Comparison of ENCODE assay signal across 23 cellular contexts in the genomic region with DNA sequence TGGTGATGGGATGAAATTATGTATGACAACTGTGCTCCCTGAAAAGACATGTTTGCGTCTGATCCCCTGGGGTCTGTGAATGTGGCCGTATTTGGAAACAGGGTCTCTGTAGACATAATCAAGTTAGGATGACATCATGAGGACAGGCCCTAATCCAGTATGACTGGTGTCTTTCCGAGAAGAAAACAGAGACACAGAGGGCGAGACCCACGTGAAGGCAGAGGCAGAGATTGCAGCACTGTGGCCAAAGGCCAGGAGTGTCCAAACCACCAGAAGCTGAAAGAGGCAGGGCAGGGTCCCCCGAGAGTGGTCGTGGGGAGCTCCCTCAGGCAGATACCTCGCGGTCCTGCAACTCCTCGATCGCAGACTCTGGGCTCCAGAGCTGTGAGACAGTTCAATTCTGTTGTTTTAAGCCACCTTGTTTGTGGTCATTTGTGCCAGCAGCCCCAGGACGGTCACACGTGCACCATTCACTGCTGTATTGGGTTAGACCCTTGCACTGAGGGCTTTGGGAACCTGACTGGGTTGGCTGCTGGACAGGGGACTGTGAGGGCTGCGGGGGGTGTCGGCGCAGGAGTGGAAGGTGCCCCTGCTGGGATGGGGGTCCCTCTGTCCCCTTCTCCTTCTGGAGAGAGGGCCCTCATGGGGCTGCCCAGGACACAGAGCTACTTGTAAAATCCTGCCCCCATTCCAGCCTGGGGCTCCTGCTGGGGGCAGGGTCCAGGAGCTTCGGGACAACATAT. TPM values are rescaled to one million over a fixed set of nuclear protein-coding genes. Genes with fewer than 3 reads are reported as not detected.
DNase-seq lines count a peak whose midpoint lies in the region; ATAC-seq and TF ChIP-seq lines count a peak whose summit lies in the region.
"Had no signal": no experiment of that assay in that cellular context is flagged by ENCODE, and none has a peak within 500 bp of the region (broad histone marks: within the 10 kb centered on the region; RNA-seq: fewer than 3 reads in every experiment).

No MANE protein-coding gene starts in this region.

- H3K4me3 ChIP-seq in BLaER1 treated with 17β-estradiol and CSF1 and Interleukin-3, amounts not matched to agents 10 nM and 100 nM = no peak overlapping the region
- H3K4me3 ChIP-seq in SU-DHL-6 (ENCODE audit: insufficient read depth, low read length, poor library complexity, severe bottlenecking) = no peak overlapping the region
- H3K4me3 ChIP-seq in gastroesophageal sphincter = no peak overlapping the region
- no peak overlapping the region for H3K4me3 ChIP-seq in skeletal muscle satellite cell (ENCODE audit: low read length)
- H3K4me3 ChIP-seq: spleen had no signal

- peaks cover 6% of the 10 kb centered on the region for H3F3A ChIP-seq in SU-DHL-6 (ENCODE audit: insufficient read depth)

- H3K36me3 Mint-ChIP-seq in T-helper 17 cell (ENCODE audit: low read depth) = no peaks in the 10 kb centered on the region
- H3K36me3 Mint-ChIP-seq in stimulated activated effector memory CD8-positive, alpha-beta T cell treated with anti-CD3 and anti-CD28 coated beads, Interleukin-12 subunit alpha, Interleukin-12 subunit beta, amount 100 ng/mL, for 72 hours = peaks cover 42% of the 10 kb centered on the region
- H3K36me3 Mint-ChIP-seq: IgD-negative memory B cell; naive thymus-derived CD8-positive, alpha-beta T cell had no signal

- no peak for TF ChIP-seq CTCF in SU-DHL-6 (IDR thresholded peaks at IDR 0.05; ENCODE audit: insufficient read depth, low read length, poor library complexity, severe bottlenecking)
- no peak for TF ChIP-seq CTCF in gastroesophageal sphincter (IDR thresholded peaks at IDR 0.05)

- no peak overlapping the region for H3K27ac Mint-ChIP-seq in T-helper 17 cell
- no peak overlapping the region for H3K27ac Mint-ChIP-seq in stimulated activated effector memory CD8-positive, alpha-beta T cell treated with anti-CD3 and anti-CD28 coated beads, Interleukin-12 subunit alpha, Interleukin-12 subunit beta, amount 100 ng/mL, for 72 hours

- peak; percentile 24 for ATAC-seq in gastroesophageal sphincter
- ATAC-seq in T-helper 17 cell = no peak
- ATAC-seq in stimulated activated effector memory CD8-positive, alpha-beta T cell treated with anti-CD3 and anti-CD28 coated beads, Interleukin-12 subunit alpha, Interleukin-12 subunit beta, amount 100 ng/mL, for 72 hours = no peak
- ATAC-seq in GM21390 (IDR thresholded peaks at IDR 0.05; ENCODE audit: unreplicated experiment) = no peak
- ATAC-seq: left colon; naive thymus-derived CD8-positive, alpha-beta T cell had no signal

- H4K20me1 ChIP-seq in BLaER1 treated with 17β-estradiol and CSF1 and Interleukin-3, amounts not matched to agents 10 nM and 100 nM = peaks cover 0 to 19% (median under 1%) of the 10 kb centered on the region in 11 experiments; a peak in 5 of 22 replicates
- no peaks in the 10 kb centered on the region for H4K20me1 ChIP-seq in SU-DHL-6 (ENCODE audit: low read depth, low read length)

- no peak overlapping the region for H3K9ac ChIP-seq in BLaER1 treated with 17β-estradiol and CSF1 and Interleukin-3, amounts not matched to agents 10 nM and 100 nM
- H3K9ac ChIP-seq in SU-DHL-6 (ENCODE audit: low read length) = no peak overlapping the region
- peak overlapping the region; percentile 21 for H3K9ac ChIP-seq in skeletal muscle satellite cell (ENCODE audit: low read depth, low read length)

- 49 to 50% methylated on average over 7 to 10 of the region's 17 CpGs for WGBS in gastroesophageal sphincter (ENCODE audit: low coverage in 1 of 2), 2 donors

- peaks cover 6% of the 10 kb centered on the region for H3K27me3 Mint-ChIP-seq in T-helper 17 cell

- H3K4me2 ChIP-seq in BLaER1 treated with 17β-estradiol and CSF1 and Interleukin-3, amounts not matched to agents 10 nM and 100 nM = peak overlapping the region in 6 of 11 experiments; percentile 3 to 57 (median 31); a peak in 10 of 22 replicates
- H3K4me2 ChIP-seq in SU-DHL-6 (ENCODE audit: low read depth, low read length, poor library complexity, severe bottlenecking) (no peak overlapping the region), skeletal muscle satellite cell (ENCODE audit: low read length) (no peak overlapping the region)

- no peak for TF ChIP-seq POLR2A in gastroesophageal sphincter (IDR thresholded peaks at IDR 0.05)

- H3K9me3 Mint-ChIP-seq in stimulated activated effector memory CD8-positive, alpha-beta T cell treated with anti-CD3 and anti-CD28 coated beads, Interleukin-12 subunit alpha, Interleukin-12 subunit beta, amount 100 ng/mL, for 72 hours = no peaks in the 10 kb centered on the region
- H3K9me3 Mint-ChIP-seq: IgD-negative memory B cell; naive thymus-derived CD8-positive, alpha-beta T cell had no signal

- no peaks in the 10 kb centered on the region for H3K36me3 ChIP-seq in BLaER1 treated with 17β-estradiol and CSF1 and Interleukin-3, amounts not matched to agents 10 nM and 100 nM
- H3K36me3 ChIP-seq in SU-DHL-6 (ENCODE audit: low read length) (no peaks in the 10 kb centered on the region), gastroesophageal sphincter (no peaks in the 10 kb centered on the region), skeletal muscle satellite cell (ENCODE audit: insufficient read depth, low read length) (no peaks in the 10 kb centered on the region)
- H3K36me3 ChIP-seq: spleen, WERI-Rb-1 had no signal

- H3K27ac ChIP-seq in BLaER1 treated with 17β-estradiol and CSF1 and Interleukin-3, amounts not matched to agents 10 nM and 100 nM = no peak overlapping the region
- H3K27ac ChIP-seq in SU-DHL-6 (ENCODE audit: low read depth, low read length) (peak overlapping the region; percentile 21; the same call in 1 of the 2 replicates), gastroesophageal sphincter (peak overlapping the region in 1 of 4 donors; percentile 71)
- H3K27ac ChIP-seq: C4-2B, epithelial cell of prostate, spleen, WERI-Rb-1 had no signal

- H3K27me3 ChIP-seq in BLaER1 treated with 17β-estradiol and CSF1 and Interleukin-3, amounts not matched to agents 10 nM and 100 nM = peaks cover 4 to 52% (median 29%) of the 10 kb centered on the region in 11 experiments; a peak in 19 of 22 replicates
- H3K27me3 ChIP-seq in SU-DHL-6 (ENCODE audit: low read length) = no peaks in the 10 kb centered on the region
- H3K27me3 ChIP-seq in gastroesophageal sphincter = peaks cover 6% of the 10 kb centered on the region
- no peaks in the 10 kb centered on the region for H3K27me3 ChIP-seq in skeletal muscle satellite cell (ENCODE audit: control insufficient read depth, insufficient read depth, low read length)

- H2AFZ ChIP-seq in SU-DHL-6 (ENCODE audit: low read depth, low read length, severe bottlenecking) = no peak overlapping the region

- no peak overlapping the region for H3K4me3 Mint-ChIP-seq in T-helper 17 cell
- H3K4me3 Mint-ChIP-seq in stimulated activated effector memory CD8-positive, alpha-beta T cell treated with anti-CD3 and anti-CD28 coated beads, Interleukin-12 subunit alpha, Interleukin-12 subunit beta, amount 100 ng/mL, for 72 hours = no peak overlapping the region
- H3K4me3 Mint-ChIP-seq: naive thymus-derived CD8-positive, alpha-beta T cell had no signal

- peaks cover 9% of the 10 kb centered on the region for H3K4me1 Mint-ChIP-seq in T-helper 17 cell
- no peaks in the 10 kb centered on the region for H3K4me1 Mint-ChIP-seq in stimulated activated effector memory CD8-positive, alpha-beta T cell treated with anti-CD3 and anti-CD28 coated beads, Interleukin-12 subunit alpha, Interleukin-12 subunit beta, amount 100 ng/mL, for 72 hours

- no peak for DNase-seq in cerebellum (ENCODE audit: low spot score)
- no peak for DNase-seq in T-helper 17 cell
- no peak for DNase-seq in stimulated activated effector memory CD8-positive, alpha-beta T cell treated with anti-CD3 and anti-CD28 coated beads, Interleukin-12 subunit alpha, Interleukin-12 subunit beta, amount 100 ng/mL, for 72 hours (ENCODE audit: low spot score in 2 of 2)
- DNase-seq: activated CD4-positive, alpha-beta T cell treated with anti-CD3 and anti-CD28 coated beads, Interleukin-2, amount 50 U/mL, for 48 hours; activated gamma-delta T cell treated with Interleukin-2 at 50 U/mL for 16 hours; activated T-cell treated with anti-CD3 and anti-CD28 coated beads for 4 hours; amniotic stem cell; left colon; mesendoderm; naive thymus-derived CD8-positive, alpha-beta T cell; NCI-H146; SHP77 treated with DMSO at 0.1 percent for 48 hours; spleen; stimulated activated CD4-positive, alpha-beta T cell treated with anti-CD3 and anti-CD28 coated beads, Interleukin-4, amount 100 ng/mL, for 4 hours; WERI-Rb-1 had no signal

- no peaks in the 10 kb centered on the region for H3K79me2 ChIP-seq in SU-DHL-6 (ENCODE audit: insufficient read depth, low read length)

- TF ChIP-seq EP300 in gastroesophageal sphincter (IDR thresholded peaks at IDR 0.05) = no peak

- H3K9me3 ChIP-seq in BLaER1 treated with 17β-estradiol and CSF1 and Interleukin-3, amounts not matched to agents 10 nM and 100 nM (replicated peaks in 1 of 11) = peaks cover 0 to 11% (median 7%) of the 10 kb centered on the region in 11 experiments; a peak in 12 of 22 replicates
- H3K9me3 ChIP-seq in SU-DHL-6 (ENCODE audit: insufficient read depth, low read length) (no peaks in the 10 kb centered on the region), gastroesophageal sphincter (no peaks in the 10 kb centered on the region), skeletal muscle satellite cell (replicated peaks; ENCODE audit: low read length) (no peaks in the 10 kb centered on the region), T-helper 17 cell (ENCODE audit: control insufficient read depth, low read length, poor library complexity, severe bottlenecking) (no peaks in the 10 kb centered on the region)
- H3K9me3 ChIP-seq: spleen had no signal

- H3K9me2 ChIP-seq in SU-DHL-6 (replicated peaks; ENCODE audit: insufficient read depth, low read length) = no peaks in the 10 kb centered on the region

- H3K4me1 ChIP-seq in BLaER1 treated with 17β-estradiol and CSF1 and Interleukin-3, amounts not matched to agents 10 nM and 100 nM = peaks cover 5 to 39% (median 23%) of the 10 kb centered on the region in 10 experiments
- H3K4me1 ChIP-seq in gastroesophageal sphincter (peaks cover 0 to 47% (median 23%) of the 10 kb centered on the region in 3 donors), skeletal muscle satellite cell (ENCODE audit: control insufficient read depth, insufficient read depth, low read length) (peaks cover 43% of the 10 kb centered on the region)

RNA-seq across cellular contexts. Expression of a gene that starts 27.7 kb away (rescaled TPM):
- total RNA-seq in gastroesophageal sphincter = 10 to 100 TPM; 41.1 to 82.6 (median 66.3) TPM
- 108 and 144 TPM in 2 replicates for total RNA-seq in skeletal muscle satellite cell (2012; rRNA removed)
- total RNA-seq in cerebellum = 14.2 TPM
- total RNA-seq in T-helper 17 cell = 10 to 100 TPM; 24.0 to 26.2 TPM

Comparison
In these comparisons a context has a peak if more than half of its experiments do, and no peak if none do; other contexts are left out.
1. H3K4me2 ChIP-seq: peak in BLaER1 treated with 17β-estradiol and CSF1 and Interleukin-3, amounts not matched to agents 10 nM and 100 nM (6 of 11); none in SU-DHL-6 (single experiment) and skeletal muscle satellite cell (single experiment).